15 cellular contexts compared by ENCODE assay signal in genomic region chr14:23113346-23114119, GRCh38.
DNase-seq lines count a peak whose midpoint lies in the region; ATAC-seq, FAIRE-seq and TF ChIP-seq lines count a peak whose summit lies in the region.
"Had no signal": no experiment of that assay in that cellular context is flagged by ENCODE, and none has a peak within 500 bp of the region (broad histone marks: within the 10 kb centered on the region; RNA-seq: fewer than 3 reads in every experiment).

No MANE protein-coding gene starts in this region.

- DNase-seq in OCI-M1 (lab: John Stamatoyannopoulos, UW): peak; percentile 57
- DNase-seq in fibroblast of pulmonary artery (ENCODE audit: low read depth): peak; percentile 61
- DNase-seq in retina: peak; percentile 46
- DNase-seq in NCI-H1436 (lab: John Stamatoyannopoulos, UW): no peak
- no peak for DNase-seq in H54 (ENCODE audit: insufficient read length, low spot score)
- no peak for DNase-seq in activated CD4-positive, alpha-beta T cell treated with anti-CD3 and anti-CD28 coated beads, Interleukin-2, amount 50 U/mL, for 1 hour
- DNase-seq: CD4-positive, alpha-beta memory T cell; NCI-H2029 treated with DMSO at 0.1 percent for 48 hours; small intestine had no signal

- FAIRE-seq in H54 (lab: Jason Lieb, UNC): no peak
- FAIRE-seq: islet of Langerhans, small intestine had no signal

- no peaks in the 10 kb centered on the region for H3K9me3 ChIP-seq in HEK293 (ENCODE audit: control insufficient read depth, insufficient read depth, low read depth, low read length)
- H3K9me3 ChIP-seq: gastroesophageal sphincter, thoracic aorta had no signal

- H3K27ac ChIP-seq in HEK293 (ENCODE audit: extremely low read depth, low read depth, low read length): no peak overlapping the region
- H3K27ac ChIP-seq: gastroesophageal sphincter, thoracic aorta, WERI-Rb-1 had no signal

- H3K4me3 ChIP-seq in HEK293 (ENCODE audit: low read depth, low read length) (no peak overlapping the region), fibroblast of pulmonary artery (replicated peaks; ENCODE audit: low read depth, low read length) (no peak overlapping the region)
- H3K4me3 ChIP-seq: gastroesophageal sphincter, thoracic aorta had no signal

- TF ChIP-seq POLR2A in H54 (IDR thresholded peaks at IDR 0.05; ENCODE audit: low read depth, low read length): no peak

- TF ChIP-seq CTCF in HEK293 (tag by site-specific recombination; IDR thresholded peaks at IDR 0.05): no peak
- TF ChIP-seq CTCF in fibroblast of pulmonary artery (IDR thresholded peaks at IDR 0.05; ENCODE audit: low read length, missing control alignments): no peak

- CTCF ChIA-PET in HEK293 (lab: Yijun Ruan, JAX): interaction anchor here (0.6 to 5.7 kb wide), 8 partner anchors 8 to 266 kb away, joined by 3 to 35 read pairs (median 5); partner anchors contain the start of genes ACIN1 and C14orf119

- no peaks in the 10 kb centered on the region for H3K36me3 ChIP-seq in HEK293 (ENCODE audit: control insufficient read depth in 2 of 2, insufficient read depth in 1 of 2, low read length in 2 of 2)
- H3K36me3 ChIP-seq: gastroesophageal sphincter, thoracic aorta, WERI-Rb-1 had no signal

- no peaks in the 10 kb centered on the region; the same call in 1 of the 2 replicates for H3K4me1 ChIP-seq in HEK293 (ENCODE audit: control insufficient read depth, insufficient read depth, low read length)
- H3K4me1 ChIP-seq: gastroesophageal sphincter had no signal

- POLR2A ChIA-PET in HEK293 (lab: Yijun Ruan, JAX): interaction anchor here (0.6 to 2.4 kb wide), 3 partner anchors 19 to 455 kb away, joined by 3 to 8 read pairs (median 3); partner anchors contain the start of genes ACIN1, AJUBA and C14orf119

- ATAC-seq in GM19351 (IDR thresholded peaks at IDR 0.05; ENCODE audit: unreplicated experiment): no peak

TF ChIP-seq in HEK293, 187 proteins besides CTCF, POLR2A, EP300 and RAD21:
- TF ChIP-seq ZNF596 (tag by site-specific recombination; IDR thresholded peaks at IDR 0.05) (no peak), ZBTB17 (tag by site-specific recombination; IDR thresholded peaks at IDR 0.05) (no peak), RBAK (tag by site-specific recombination; IDR thresholded peaks at IDR 0.05) (no peak), PRDM10 (tag by site-specific recombination; IDR thresholded peaks at IDR 0.05) (no peak), ZIC2 (tag by site-specific recombination; IDR thresholded peaks at IDR 0.05) (peak; percentile 22; the same call in 1 of the 2 replicates), ZNF561 (tag by site-specific recombination; IDR thresholded peaks at IDR 0.05; ENCODE audit: borderline replicate concordance) (no peak)
- TF ChIP-seq, protein P1, sequence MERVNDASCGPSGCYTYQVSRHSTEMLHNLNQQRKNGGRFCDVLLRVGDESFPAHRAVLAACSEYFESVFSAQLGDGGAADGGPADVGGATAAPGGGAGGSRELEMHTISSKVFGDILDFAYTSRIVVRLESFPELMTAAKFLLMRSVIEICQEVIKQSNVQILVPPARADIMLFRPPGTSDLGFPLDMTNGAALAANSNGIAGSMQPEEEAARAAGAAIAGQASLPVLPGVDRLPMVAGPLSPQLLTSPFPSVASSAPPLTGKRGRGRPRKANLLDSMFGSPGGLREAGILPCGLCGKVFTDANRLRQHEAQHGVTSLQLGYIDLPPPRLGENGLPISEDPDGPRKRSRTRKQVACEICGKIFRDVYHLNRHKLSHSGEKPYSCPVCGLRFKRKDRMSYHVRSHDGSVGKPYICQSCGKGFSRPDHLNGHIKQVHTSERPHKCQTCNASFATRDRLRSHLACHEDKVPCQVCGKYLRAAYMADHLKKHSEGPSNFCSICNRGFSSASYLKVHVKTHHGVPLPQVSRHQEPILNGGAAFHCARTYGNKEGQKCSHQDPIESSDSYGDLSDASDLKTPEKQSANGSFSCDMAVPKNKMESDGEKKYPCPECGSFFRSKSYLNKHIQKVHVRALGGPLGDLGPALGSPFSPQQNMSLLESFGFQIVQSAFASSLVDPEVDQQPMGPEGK (tag by site-specific recombination; IDR thresholded peaks at IDR 0.05): peak; percentile 75

Comparison
In these comparisons a context has a peak if more than half of its experiments do, and no peak if none do; other contexts are left out.
1. DNase-seq: peak in OCI-M1 (single experiment), fibroblast of pulmonary artery (single experiment) and retina (single experiment); none in NCI-H1436 (single experiment), H54 (single experiment) and activated CD4-positive, alpha-beta T cell treated with anti-CD3 and anti-CD28 coated beads, Interleukin-2, amount 50 U/mL, for 1 hour (single experiment).